8 cellular contexts compared by ENCODE assay signal in the genomic region with DNA sequence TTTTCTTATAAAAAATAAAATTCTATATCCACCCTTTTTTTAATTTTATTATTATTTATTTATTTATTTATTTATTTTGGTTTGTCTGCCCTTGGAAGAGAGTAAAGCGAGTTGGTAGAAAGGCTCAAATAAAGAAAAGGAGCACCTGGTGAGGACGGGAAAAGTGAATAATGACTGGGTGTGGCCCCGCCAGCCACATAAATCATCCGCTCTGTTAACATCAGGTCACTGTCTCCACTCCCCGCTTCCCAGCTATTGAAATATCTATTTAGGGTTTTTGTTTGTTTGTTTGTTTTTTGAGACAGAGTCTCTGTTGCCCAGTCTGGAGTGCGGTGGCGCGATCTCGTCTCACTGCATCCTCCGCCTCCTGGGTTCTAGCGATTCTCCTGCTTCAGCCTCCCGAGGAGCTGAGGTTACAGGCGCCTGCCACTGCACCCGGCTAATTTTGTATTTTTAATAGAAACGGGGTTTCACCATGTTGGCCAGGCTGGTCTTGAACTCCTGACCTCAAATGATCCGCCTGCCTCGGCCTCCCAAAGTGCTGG. TPM values are rescaled to one million over a fixed set of nuclear protein-coding genes. Genes with fewer than 3 reads are reported as not detected.
DNase-seq lines count a peak whose midpoint lies in the region; ATAC-seq, FAIRE-seq and TF ChIP-seq lines count a peak whose summit lies in the region.
"Had no signal": no experiment of that assay in that cellular context is flagged by ENCODE, and none has a peak within 500 bp of the region (broad histone marks: within the 10 kb centered on the region; RNA-seq: fewer than 3 reads in every experiment).

No MANE protein-coding gene starts in this region.

- TF ChIP-seq POLR2A in H1 (IDR thresholded peaks at IDR 0.05; ENCODE audit: control extremely low read depth in 1 of 2, low read depth in 2 of 2, low read length in 2 of 2): no peak

- H3K56ac ChIP-seq in H9 (ENCODE audit: insufficient read length, low read depth, low read length) (no peak overlapping the region), H1 (replicated peaks; ENCODE audit: insufficient read length, low read depth, low read length) (no peak overlapping the region)

- H2BK5ac ChIP-seq in H9 (ENCODE audit: insufficient read length, low read length) (no peak overlapping the region), H1 (ENCODE audit: low read depth, low read length) (no peak overlapping the region)

- no peaks in the 10 kb centered on the region for H3K27me3 ChIP-seq in H9 (ENCODE audit: insufficient read depth, low read length)
- no peaks in the 10 kb centered on the region for H3K27me3 ChIP-seq in H1 (replicated peaks in 1 of 4; ENCODE audit: control insufficient read depth in 3 of 4, extremely low read depth in 1 of 4, insufficient read depth in 3 of 4, low read length in 3 of 4)
- no peaks in the 10 kb centered on the region for H3K27me3 ChIP-seq in psoas muscle (ENCODE audit: insufficient read depth in 3 of 3, low read length in 2 of 3)

- no peak overlapping the region for H2AFZ ChIP-seq in H9 (ENCODE audit: low read length)
- H2AFZ ChIP-seq in H1 (ENCODE audit: low read length): no peak overlapping the region

- DNase-seq in H9 (no peak), NCI-H748 treated with DMSO at 0.1 percent for 48 hours (lab: John Stamatoyannopoulos, UW) (peak; percentile 82), H1 (ENCODE audit: low read depth in 1 of 2, low spot score in 2 of 2) (no peak), psoas muscle (no peak), nucleus accumbens (lab: John Stamatoyannopoulos, UW) (no peak)
- DNase-seq in activated CD4-positive, alpha-beta T cell treated with anti-CD3 and anti-CD28 coated beads for 48 hours: no peak
- DNase-seq: foreskin melanocyte had no signal

- peaks cover 0 to 9% (median 4%) of the 10 kb centered on the region in 4 experiments; a peak in 3 of 8 replicates for H3K36me3 ChIP-seq in H1 (ENCODE audit: control insufficient read depth in 2 of 4, insufficient read depth in 4 of 4, low read length in 3 of 4)
- no peaks in the 10 kb centered on the region for H3K36me3 ChIP-seq in psoas muscle (ENCODE audit: insufficient read depth in 1 of 2, low read depth in 1 of 2)

- H3K4me1 Mint-ChIP-seq in H9: peaks cover 45 to 62% of the 10 kb centered on the region in 2 experiments

- H3K4me3 ChIP-seq in H1 (ENCODE audit: extremely low read depth in 1 of 4, insufficient read depth in 2 of 4, low read depth in 3 of 4, low read length in 4 of 4) (peak overlapping the region; percentile 58 to 91 (median 86)), psoas muscle (peak overlapping the region; percentile 86)

- peak overlapping the region; percentile 93 to 98 for H3K4me3 Mint-ChIP-seq in H9

- H3K23me2 ChIP-seq in H9 (ENCODE audit: insufficient read length, low read depth, low read length, poor library complexity, severe bottlenecking) (peaks cover 12% of the 10 kb centered on the region), H1 (ENCODE audit: low read depth, low read length) (peaks cover 24% of the 10 kb centered on the region)

- no peak overlapping the region for H2BK12ac ChIP-seq in H9 (ENCODE audit: insufficient read length, low read depth, low read length)
- H2BK12ac ChIP-seq in H1 (ENCODE audit: low read depth, low read length): no peak overlapping the region

- CTCF ChIA-PET in H1 (lab: Charles Lee; ENCODE audit: partially characterized antibody): interaction anchor here (1.1 to 2.0 kb wide), 8 partner anchors 15 to 311 kb away, joined by 3 to 6 read pairs (median 4); no protein-coding TSS in a partner anchor

- intact Hi-C loops in psoas muscle (cut with DNase I): loop anchor here (2.0 to 5.0 kb wide), 2 partner anchors 52 to 53 kb away; a partner anchor contains a TSS

- no peak overlapping the region for H4K8ac ChIP-seq in H9 (replicated peaks; ENCODE audit: insufficient read length, low read depth, low read length)
- no peak overlapping the region for H4K8ac ChIP-seq in H1 (ENCODE audit: extremely low read depth, insufficient read depth, low read length)

- H4K5ac ChIP-seq in H9 (ENCODE audit: insufficient read length, low read depth, low read length): no peak overlapping the region
- H4K5ac ChIP-seq in H1 (ENCODE audit: insufficient read length, low read depth, low read length): no peak overlapping the region

- no peak for TF ChIP-seq RAD21 in H1 (IDR thresholded peaks at IDR 0.05 in 1 of 2, conservative IDR thresholded peaks at IDR 0.05 in 1 of 2; ENCODE audit: low read depth in 2 of 2, low read length in 2 of 2)

- H3K4ac ChIP-seq in H9 (ENCODE audit: low read depth, low read length) (no peak overlapping the region), H1 (replicated peaks; ENCODE audit: insufficient read length, low read depth, low read length) (no peak overlapping the region)

- H2BK20ac ChIP-seq in H9 (ENCODE audit: low read depth, low read length, poor library complexity, severe bottlenecking): no peak overlapping the region
- H2BK20ac ChIP-seq in H1 (ENCODE audit: low read length): no peak overlapping the region

- H3K23ac ChIP-seq in H9 (ENCODE audit: insufficient read length, low read depth, low read length): no peak overlapping the region
- no peak overlapping the region for H3K23ac ChIP-seq in H1 (ENCODE audit: insufficient read length)

- H2BK15ac ChIP-seq in H9 (ENCODE audit: low read depth, low read length) (no peak overlapping the region), H1 (ENCODE audit: low read length) (no peak overlapping the region)

- no CpG with 5 or more reads among the region's 17 CpGs for WGBS in H9 (ENCODE audit: extremely low coverage, insufficient read length, low lambda C conversion rate)
- WGBS in H1 (ENCODE audit: extremely low coverage in 1 of 2, insufficient coverage in 1 of 2, insufficient read length in 1 of 2, insufficient replicate concordance in 2 of 2, low coverage in 1 of 2, low lambda C conversion rate in 2 of 2, missing lambda C conversion rate in 1 of 2), 2 experiments: 2% methylated on average over 17 of the region's 17 CpGs; no CpG with 5 or more reads in 1 of the 2 experiments
- WGBS in psoas muscle, 3 donors: 76 to 78% (median 78%) methylated on average over 17 of the region's 17 CpGs

- no peak for ATAC-seq in psoas muscle
- no peak for ATAC-seq in HG02623 (IDR thresholded peaks at IDR 0.05; ENCODE audit: unreplicated experiment)

- no peak overlapping the region for H3K14ac ChIP-seq in H9 (ENCODE audit: insufficient read depth, low read length)
- H3K14ac ChIP-seq in H1 (ENCODE audit: insufficient read length): no peak overlapping the region

- POLR2A ChIA-PET in H1 (lab: Charles Lee; ENCODE audit: partially characterized antibody): interaction anchor here (1.2 to 2.2 kb wide), 7 partner anchors 9 to 86 kb away, joined by 3 to 8 read pairs (median 5); a partner anchor contains a TSS

- H3K27ac Mint-ChIP-seq in H9: peak overlapping the region in 2 of 3 experiments; percentile 34 to 48; a peak in 2 of 7 replicates

- H2BK120ac ChIP-seq in H9 (ENCODE audit: low read depth, low read length, poor library complexity, severe bottlenecking) (no peak overlapping the region), H1 (replicated peaks; ENCODE audit: low read depth, low read length) (no peak overlapping the region)

- FAIRE-seq in H1 (lab: Jason Lieb, UNC): no peak

- no peaks in the 10 kb centered on the region for H3K9me3 ChIP-seq in H9 (ENCODE audit: control insufficient read depth, low read depth, low read length)
- no peaks in the 10 kb centered on the region for H3K9me3 ChIP-seq in H1 (ENCODE audit: insufficient read depth in 2 of 2, low read depth in 1 of 2, low read length in 1 of 2)
- H3K9me3 ChIP-seq in psoas muscle: no peaks in the 10 kb centered on the region

- H3K18ac ChIP-seq in H9 (ENCODE audit: insufficient read length, low read depth, low read length) (no peak overlapping the region), H1 (ENCODE audit: extremely low read depth, low read length) (no peak overlapping the region)

- H4K91ac ChIP-seq in H9 (ENCODE audit: insufficient read length, low read depth, low read length): no peak overlapping the region
- H4K91ac ChIP-seq in H1 (replicated peaks; ENCODE audit: insufficient read length, low read length): no peak overlapping the region

- H3K4me1 ChIP-seq in H9 (ENCODE audit: insufficient read depth, low read length) (peaks cover 10% of the 10 kb centered on the region; the same call in 1 of the 2 replicates), H1 (replicated peaks in 1 of 4; ENCODE audit: control insufficient read depth in 3 of 4, insufficient read depth in 4 of 4, low read length in 3 of 4) (peaks cover 5 to 26% (median 13%) of the 10 kb centered on the region in 4 experiments; a peak in 6 of 7 replicates), psoas muscle (peaks cover 20% of the 10 kb centered on the region)

- H3K9ac ChIP-seq in H9 (ENCODE audit: extremely low read depth, insufficient read length, low read length): peak overlapping the region; percentile 62
- no peak overlapping the region for H3K9ac ChIP-seq in H1 (replicated peaks in 1 of 4; ENCODE audit: extremely low read depth in 1 of 4, low read depth in 3 of 4, low read length in 3 of 4)

- H3K27ac ChIP-seq in H9 (ENCODE audit: insufficient read length, low read depth, low read length) (no peak overlapping the region), H1 (ENCODE audit: low read depth, low read length) (no peak overlapping the region), psoas muscle (no peak overlapping the region)

- no peaks in the 10 kb centered on the region for H3K9me3 Mint-ChIP-seq in H9

- peak overlapping the region; percentile 69 for H3K4me2 ChIP-seq in H9 (ENCODE audit: insufficient read depth, insufficient read length, low read length)
- peak overlapping the region; percentile 90 to 92 for H3K4me2 ChIP-seq in H1 (ENCODE audit: insufficient read depth in 1 of 2, low read depth in 2 of 2, low read length in 2 of 2)

- peaks cover 0 to 17% (median 11%) of the 10 kb centered on the region in 3 experiments; a peak in 4 of 7 replicates for H3K36me3 Mint-ChIP-seq in H9 (ENCODE audit: insufficient read depth in 1 of 3, low read depth in 3 of 3)

- TF ChIP-seq CTCF in H9 (conservative IDR thresholded peaks at IDR 0.05) (no peak), H1 (IDR thresholded peaks at IDR 0.05; ENCODE audit: control extremely low read depth in 1 of 3, insufficient read depth in 1 of 3, low read depth in 1 of 3, low read length in 3 of 3) (no peak), psoas muscle (IDR thresholded peaks at IDR 0.05) (no peak)

- H4K20me1 ChIP-seq in H9 (ENCODE audit: control insufficient read depth, insufficient read depth, insufficient read length) (no peaks in the 10 kb centered on the region), H1 (replicated peaks in 1 of 2; ENCODE audit: control insufficient read depth in 1 of 2, insufficient read depth in 2 of 2, low read length in 2 of 2) (no peaks in the 10 kb centered on the region)

- H3K79me1 ChIP-seq in H9 (ENCODE audit: insufficient read depth, low read depth, low read length, poor library complexity, severe bottlenecking) (no peaks in the 10 kb centered on the region), H1 (ENCODE audit: low read depth, low read length) (no peaks in the 10 kb centered on the region; the same call in 1 of the 2 replicates)

- no peak for TF ChIP-seq EP300 in H1 (IDR thresholded peaks at IDR 0.05; ENCODE audit: borderline replicate concordance in 1 of 2, low read depth in 2 of 2, low read length in 2 of 2)

- H2AK5ac ChIP-seq in H9 (ENCODE audit: insufficient read length, low read length) (no peak overlapping the region), H1 (ENCODE audit: low read depth, low read length) (no peak overlapping the region)

- no peaks in the 10 kb centered on the region; the same call in 1 of the 2 replicates for H3K27me3 Mint-ChIP-seq in H9 (ENCODE audit: low read depth)

- no peak overlapping the region for H3T11ph ChIP-seq in H9 (ENCODE audit: low read length)

- H3K79me2 ChIP-seq in H9 (ENCODE audit: insufficient read depth, low read length) (peaks cover 13% of the 10 kb centered on the region; the same call in 1 of the 2 replicates), H1 (ENCODE audit: control insufficient read depth in 1 of 2, insufficient read depth in 2 of 2, low read length in 2 of 2) (peaks cover 9 to 64% of the 10 kb centered on the region in 2 experiments; a peak in 3 of 4 replicates)

RNA-seq across cellular contexts. Expression of a gene that starts 0.8 kb away (rescaled TPM):
- total RNA-seq in H9 (2021) (73.6 and 75.4 TPM in 2 replicates), psoas muscle (1 to 10 TPM; 1.0 to 1.9 (median 1.7) TPM)
- total RNA-seq in H1 (2021; fragmentation: NEBNext Ultra II Directional; extraction: Animal tissue kit (Norgen Biotek cat#: 25700)): 163 and 179 TPM in 2 replicates
- polyA plus RNA-seq in H1 (2011; rRNA removed) (119 and 149 TPM in 2 replicates), psoas muscle (1 to 10 TPM; 1.1 to 4.9 (median 4.1) TPM)
- polyA plus RNA-seq in H1 (2011; cell fraction: cytosol; rRNA removed): 127 TPM
- 54.1 TPM for polyA plus RNA-seq in H1 (2011; cell fraction: nucleus; rRNA removed)
- polyA plus RNA-seq in H1 (2012, experiment 1 of 2): 95.3 to 145 TPM (median 125 TPM) in 4 replicates
- polyA plus RNA-seq in H1 (2012, experiment 2 of 2): 13.6 TPM
- polyA plus RNA-seq in H1 (2013, experiment 1 of 2): 227 TPM
- 228 TPM for polyA plus RNA-seq in H1 (2013, experiment 2 of 2)
- polyA minus RNA-seq in H1 (2011; rRNA and poly(A)+ RNA removed): 62.6 and 70.0 TPM in 2 replicates
- 76.5 TPM for polyA minus RNA-seq in H1 (2011; cell fraction: cytosol; rRNA and poly(A)+ RNA removed)
- 89.6 TPM for polyA minus RNA-seq in H1 (2011; cell fraction: nucleus; rRNA and poly(A)+ RNA removed)

RNA-seq across cellular contexts. Expression of a gene that starts 0.9 kb away (rescaled TPM):
- total RNA-seq in H9 (2021): 4.7 and 4.9 TPM in 2 replicates
- 5.7 and 6.7 TPM in 2 replicates for total RNA-seq in H1 (2021; fragmentation: NEBNext Ultra II Directional; extraction: Animal tissue kit (Norgen Biotek cat#: 25700))
- polyA plus RNA-seq in H1 (2011; rRNA removed): 2.8 and 4.8 TPM in 2 replicates
- polyA plus RNA-seq in H1 (2011; cell fraction: cytosol; rRNA removed): 3.6 TPM
- 4.7 TPM for polyA plus RNA-seq in H1 (2011; cell fraction: nucleus; rRNA removed)
- 2.3 to 3.0 TPM (median 2.7 TPM) in 4 replicates for polyA plus RNA-seq in H1 (2012, experiment 1 of 2)
- 0.96 TPM for polyA plus RNA-seq in H1 (2012, experiment 2 of 2)
- polyA plus RNA-seq in H1 (2013, experiment 1 of 2): 4.9 TPM
- 4.3 TPM for polyA plus RNA-seq in H1 (2013, experiment 2 of 2)
- 5.7 and 5.9 TPM in 2 replicates for polyA minus RNA-seq in H1 (2011; rRNA and poly(A)+ RNA removed)
- 6.0 TPM for polyA minus RNA-seq in H1 (2011; cell fraction: cytosol; rRNA and poly(A)+ RNA removed)
- 22.8 TPM for polyA minus RNA-seq in H1 (2011; cell fraction: nucleus; rRNA and poly(A)+ RNA removed)
- total RNA-seq in psoas muscle: 1 to 10 TPM; 2.2 to 2.9 (median 2.6) TPM
- 1 to 10 TPM; 1.2 to 4.1 (median 1.8) TPM for polyA plus RNA-seq in psoas muscle

RNA-seq across cellular contexts. Expression of a gene that starts 53.9 kb away (rescaled TPM):
- 14.0 and 16.5 TPM in 2 replicates for total RNA-seq in H9 (2021)
- total RNA-seq in H1 (2021; fragmentation: NEBNext Ultra II Directional; extraction: Animal tissue kit (Norgen Biotek cat#: 25700)): 14.9 TPM in 2 replicates
- polyA plus RNA-seq in H1 (2011; rRNA removed): 2.1 and 3.7 TPM in 2 replicates
- polyA plus RNA-seq in H1 (2011; cell fraction: cytosol; rRNA removed): 4.7 TPM
- 0.91 TPM for polyA plus RNA-seq in H1 (2011; cell fraction: nucleus; rRNA removed)
- polyA plus RNA-seq in H1 (2012, experiment 1 of 2): 5.9 to 9.7 TPM (median 7.0 TPM) in 4 replicates
- polyA plus RNA-seq in H1 (2012, experiment 2 of 2): 0.52 TPM
- polyA plus RNA-seq in H1 (2013, experiment 1 of 2): 8.4 TPM
- 8.6 TPM for polyA plus RNA-seq in H1 (2013, experiment 2 of 2)
- polyA minus RNA-seq in H1 (2011; rRNA and poly(A)+ RNA removed): 5.9 and 7.5 TPM in 2 replicates
- polyA minus RNA-seq in H1 (2011; cell fraction: cytosol; rRNA and poly(A)+ RNA removed): 4.7 TPM
- 9.4 TPM for polyA minus RNA-seq in H1 (2011; cell fraction: nucleus; rRNA and poly(A)+ RNA removed)
- 10 to 100 TPM; 13.1 to 19.9 (median 16.8) TPM for total RNA-seq in psoas muscle
- 10 to 100 TPM in 2 of 3 donors, 1 to 10 TPM in 1; 8.9 to 21.3 (median 11.4) TPM for polyA plus RNA-seq in psoas muscle

Comparison
In these comparisons a context has a peak if more than half of its experiments do, and no peak if none do; other contexts are left out.
1. RNA of a gene that starts 0.8 kb away (total RNA-seq): 163 to 179 TPM in H1 and 73.6 to 75.4 TPM in H9; 1.0 to 1.9 TPM in psoas muscle; every median in the first group is over 10 times any median in the second.